In genomic region chr10:88542522-88542921, GRCh38 we compare ENCODE assay signal across 20 cellular contexts. TPM values are rescaled to one million over a fixed set of nuclear protein-coding genes. Genes with fewer than 3 reads are reported as not detected.
"Had no signal": no experiment of that assay in that cellular context is flagged by ENCODE, and none has a peak within 500 bp of the region (broad histone marks: within the 10 kb centered on the region; RNA-seq: fewer than 3 reads in every experiment).

No MANE protein-coding gene starts in this region.

- ATAC-seq: gastroesophageal sphincter, psoas muscle, SK-N-SH treated with all-trans-retinoic acid at 6 μM for 48 hours had no signal

- H3K27ac Mint-ChIP-seq: activated B cell treated with CpG ODN at 0.5 μM for 24 hours; activated CD4-positive, alpha-beta T cell treated with anti-CD3 and anti-CD28 coated beads, Interleukin-2, amount 10 ng/mL, durations not matched to agents 7 days and 5 days; activated naive CD8-positive, alpha-beta T cell treated with anti-CD3 and anti-CD28 coated beads, Interleukin-2, amount 10 ng/mL, durations not matched to agents 7 days and 5 days; activated T-helper 1 cell treated with anti-CD3 and anti-CD28 coated beads, Interleukin-12 subunit alpha, Interleukin-12 subunit beta, Interleukin-2, Interleukin-4 antibody, amounts not matched to agents 30 ng/mL and 10 ng/mL and 1 ng/mL, durations not matched to agents 14 hours and 24 hours and 36 hours; nephron progenitor cell had no signal

- H3K9me3 Mint-ChIP-seq: activated B cell treated with CpG ODN at 0.5 μM for 24 hours; activated CD4-positive, alpha-beta T cell treated with anti-CD3 and anti-CD28 coated beads, Interleukin-2, amount 10 ng/mL, durations not matched to agents 7 days and 5 days; activated naive CD8-positive, alpha-beta T cell treated with anti-CD3 and anti-CD28 coated beads, Interleukin-2, amount 10 ng/mL, durations not matched to agents 7 days and 5 days; activated T-helper 1 cell treated with anti-CD3 and anti-CD28 coated beads, Interleukin-12 subunit alpha, Interleukin-12 subunit beta, Interleukin-2, Interleukin-4 antibody, amounts not matched to agents 30 ng/mL and 10 ng/mL and 1 ng/mL, durations not matched to agents 14 hours and 24 hours and 36 hours; nephron progenitor cell had no signal

- FAIRE-seq: colon, islet of Langerhans had no signal

- H3K4me3 Mint-ChIP-seq: activated B cell treated with CpG ODN at 0.5 μM for 24 hours; activated CD4-positive, alpha-beta T cell treated with anti-CD3 and anti-CD28 coated beads, Interleukin-2, amount 10 ng/mL, durations not matched to agents 7 days and 5 days; activated naive CD8-positive, alpha-beta T cell treated with anti-CD3 and anti-CD28 coated beads, Interleukin-2, amount 10 ng/mL, durations not matched to agents 7 days and 5 days; activated T-helper 1 cell treated with anti-CD3 and anti-CD28 coated beads, Interleukin-12 subunit alpha, Interleukin-12 subunit beta, Interleukin-2, Interleukin-4 antibody, amounts not matched to agents 30 ng/mL and 10 ng/mL and 1 ng/mL, durations not matched to agents 14 hours and 24 hours and 36 hours; nephron progenitor cell had no signal

- H3K4me1 Mint-ChIP-seq: activated B cell treated with CpG ODN at 0.5 μM for 24 hours; activated CD4-positive, alpha-beta T cell treated with anti-CD3 and anti-CD28 coated beads, Interleukin-2, amount 10 ng/mL, durations not matched to agents 7 days and 5 days had no signal

- DNase-seq: activated B cell treated with CpG ODN at 0.5 μM for 24 hours; activated CD4-positive, alpha-beta T cell treated with anti-CD3 and anti-CD28 coated beads, Interleukin-2, amount 10 ng/mL, durations not matched to agents 7 days and 5 days; activated CD8-positive, alpha-beta memory T cell treated with anti-CD3 and anti-CD28 coated beads for 24 hours; activated naive CD4-positive, alpha-beta T cell; activated naive CD8-positive, alpha-beta T cell treated with anti-CD3 and anti-CD28 coated beads, Interleukin-2, amount 10 ng/mL, durations not matched to agents 7 days and 5 days; aorta; erythroblast; heart right ventricle; mesendoderm; nephron progenitor cell; psoas muscle; sigmoid colon; stimulated activated CD4-positive, alpha-beta T cell treated with anti-CD3 and anti-CD28 coated beads, Interleukin-12 subunit alpha, Interleukin-12 subunit beta, amount 100 ng/mL, for 4 hours; stimulated activated CD4-positive, alpha-beta T cell treated with anti-CD3 and anti-CD28 coated beads, Interleukin-2, amount 100 ng/mL, for 24 hours had no signal

- H3K27me3 Mint-ChIP-seq: activated B cell treated with CpG ODN at 0.5 μM for 24 hours; activated naive CD8-positive, alpha-beta T cell treated with anti-CD3 and anti-CD28 coated beads, Interleukin-2, amount 10 ng/mL, durations not matched to agents 7 days and 5 days had no signal

RNA-seq across cellular contexts. Expression of gene LIPJ, which starts 44.0 kb away (rescaled TPM):
- total RNA-seq: activated CD4-positive, alpha-beta T cell treated with anti-CD3 and anti-CD28 coated beads, Interleukin-2, amount 10 ng/mL, durations not matched to agents 7 days and 5 days; activated T-helper 1 cell treated with anti-CD3 and anti-CD28 coated beads, Interleukin-12 subunit alpha, Interleukin-12 subunit beta, Interleukin-2, Interleukin-4 antibody, amounts not matched to agents 30 ng/mL and 10 ng/mL and 1 ng/mL, durations not matched to agents 14 hours and 24 hours and 36 hours; T-helper 1 cell treated with Interleukin-12 subunit alpha and Interleukin-12 subunit beta and Interleukin-4 antibody, amounts not matched to agents 30 ng/mL and 1 ng/mL, for 36 hours had no signal
